Comparison of ENCODE assay signal across 10 cellular contexts in genomic region chr7:27193335-27194001, GRCh38. TPM values are rescaled to one million over a fixed set of nuclear protein-coding genes. Genes with fewer than 3 reads are reported as not detected.
DNase-seq lines count a peak whose midpoint lies in the region; ATAC-seq, FAIRE-seq and TF ChIP-seq lines count a peak whose summit lies in the region.
"Had no signal": no experiment of that assay in that cellular context is flagged by ENCODE, and none has a peak within 500 bp of the region (broad histone marks: within the 10 kb centered on the region; RNA-seq: fewer than 3 reads in every experiment).

No MANE protein-coding gene starts in this region.

- no peak for TF ChIP-seq CTCF in kidney (IDR thresholded peaks at IDR 0.05; ENCODE audit: borderline replicate concordance, extremely low read depth, insufficient read depth)

- peak overlapping the region; percentile 61 for H3K27ac Mint-ChIP-seq in T-helper 17 cell

- peak; percentile 80 for DNase-seq in ELR (ENCODE audit: low read depth)
- DNase-seq in T-helper 17 cell = no peak
- peak; percentile 44 for DNase-seq in kidney
- no peak for DNase-seq in small intestine
- DNase-seq in NCI-H524 (lab: John Stamatoyannopoulos, UW) = no peak
- DNase-seq in left ventricle myocardium superior = no peak

- H3K27ac ChIP-seq in kidney (ENCODE audit: low read depth in 2 of 2, low read length in 2 of 2) (no peak overlapping the region), small intestine (ENCODE audit: low read depth in 1 of 2, low read length in 1 of 2) (no peak overlapping the region)
- H3K27ac ChIP-seq: SK-N-MC had no signal

- peak overlapping the region in 1 of 2 donors; percentile 32 for H3K4me3 ChIP-seq in kidney (ENCODE audit: low read length in 2 of 2)
- H3K4me3 ChIP-seq in small intestine (ENCODE audit: low read depth in 1 of 2, low read length in 2 of 2) = peak overlapping the region; percentile 31 to 43
- H3K4me3 ChIP-seq: SK-N-MC had no signal

- H3K4me3 Mint-ChIP-seq in T-helper 17 cell = peak overlapping the region; percentile 57

- ATAC-seq in T-helper 17 cell = no peak
- no peak for ATAC-seq in HG03457 (IDR thresholded peaks at IDR 0.05; ENCODE audit: unreplicated experiment)
- ATAC-seq in HG03432 (IDR thresholded peaks at IDR 0.05; ENCODE audit: unreplicated experiment) = no peak
- ATAC-seq in left ventricle myocardium superior = no peak

- H3K36me3 ChIP-seq in kidney (ENCODE audit: control insufficient read depth in 1 of 2, insufficient read depth in 2 of 2, low read length in 2 of 2) (no peaks in the 10 kb centered on the region), small intestine (ENCODE audit: control insufficient read depth in 2 of 2, insufficient read depth in 2 of 2, low read length in 2 of 2) (no peaks in the 10 kb centered on the region)

- FAIRE-seq in kidney (lab: Jason Lieb, UNC) (no peak), small intestine (lab: Jason Lieb, UNC) (no peak)

- H3K27me3 ChIP-seq in small intestine (ENCODE audit: control insufficient read depth in 2 of 2, insufficient read depth in 2 of 2, low read length in 2 of 2) = peaks cover 14 to 59% of the 10 kb centered on the region in 2 donors

- no peak overlapping the region for H3K9ac ChIP-seq in kidney (ENCODE audit: low read length in 2 of 2)

- H3K9me3 ChIP-seq in T-helper 17 cell (ENCODE audit: control insufficient read depth, low read length, poor library complexity, severe bottlenecking) = no peaks in the 10 kb centered on the region
- no peaks in the 10 kb centered on the region for H3K9me3 ChIP-seq in kidney (ENCODE audit: control insufficient read depth in 1 of 2, low read length in 2 of 2)
- no peaks in the 10 kb centered on the region for H3K9me3 ChIP-seq in small intestine (ENCODE audit: control insufficient read depth, low read depth)

- WGBS in small intestine, 3 donors = 12 to 13% (median 13%) methylated on average over 29 of the region's 29 CpGs

- peaks cover 83% of the 10 kb centered on the region for H3K27me3 Mint-ChIP-seq in T-helper 17 cell

- intact Hi-C loops in kidney (cut with DNase I) (no loop called here), left ventricle myocardium superior (cut with micrococcal nuclease) (no loop called here)

- peaks cover 5% of the 10 kb centered on the region for H3K36me3 Mint-ChIP-seq in T-helper 17 cell (ENCODE audit: low read depth)

- no peaks in the 10 kb centered on the region for H3K4me1 ChIP-seq in kidney (ENCODE audit: control insufficient read depth in 1 of 2, insufficient read depth in 1 of 2, low read depth in 1 of 2, low read length in 2 of 2)
- H3K4me1 ChIP-seq in small intestine (ENCODE audit: control insufficient read depth in 2 of 2, insufficient read depth in 1 of 2, low read depth in 1 of 2, low read length in 1 of 2) = peaks cover 0 to 5% of the 10 kb centered on the region in 2 donors

- H3K4me1 Mint-ChIP-seq in T-helper 17 cell = peaks cover 21% of the 10 kb centered on the region

RNA-seq across cellular contexts. Expression of gene HOXA13, which starts 6.4 kb away (rescaled TPM):
- total RNA-seq in T-helper 17 cell = not detected
- 0.44 TPM for total RNA-seq in kidney
- polyA plus RNA-seq in kidney (ENCODE audit: insufficient read depth, low read depth, low replicate concordance) = 0.17 TPM
- not detected for polyA plus RNA-seq in small intestine
- not detected for total RNA-seq in left ventricle myocardium superior
- total RNA-seq: esophagus mucosa had no signal

RNA-seq across cellular contexts. Expression of gene HOXA11, which starts 8.4 kb away (rescaled TPM):
- total RNA-seq in T-helper 17 cell (not detected), kidney (5.2 TPM), left ventricle myocardium superior (not detected)
- polyA plus RNA-seq in kidney (ENCODE audit: insufficient read depth, low read depth, low replicate concordance) (5.5 TPM), small intestine (not detected)
- total RNA-seq: esophagus mucosa had no signal

RNA-seq across cellular contexts. Expression of gene HOXA10, which starts 19.3 kb away (rescaled TPM):
- total RNA-seq in T-helper 17 cell (not detected), kidney (16.3 TPM), left ventricle myocardium superior (not detected)
- polyA plus RNA-seq in kidney (ENCODE audit: insufficient read depth, low read depth, low replicate concordance) (17.9 TPM), small intestine (under 1 TPM in 1 of 3 donors, not detected in 2; 0.06 TPM)

RNA-seq across cellular contexts. Expression of gene HOXA9, which starts 28.1 kb away (rescaled TPM):
- total RNA-seq in T-helper 17 cell = not detected
- 36.8 TPM for total RNA-seq in kidney
- polyA plus RNA-seq in kidney (ENCODE audit: insufficient read depth, low read depth, low replicate concordance) = 36.7 TPM
- polyA plus RNA-seq in small intestine = under 1 TPM in 1 of 3 donors, not detected in 2; 0.28 TPM
- not detected for total RNA-seq in left ventricle myocardium superior

RNA-seq across cellular contexts. Expression of gene HOXA7, which starts 37.0 kb away (rescaled TPM):
- total RNA-seq in T-helper 17 cell (not detected), kidney (31.3 TPM), left ventricle myocardium superior (not detected)
- polyA plus RNA-seq in kidney (ENCODE audit: insufficient read depth, low read depth, low replicate concordance) (23.8 TPM), small intestine (1 to 10 TPM in 2 of 3 donors, not detected in 1; 1.1 to 1.9 TPM)

Comparison
In these comparisons a context has a peak if more than half of its experiments do, and no peak if none do; other contexts are left out.
1. DNase-seq: peak in ELR (single experiment) and kidney (single experiment); none in T-helper 17 cell (0 of 3), small intestine (single experiment), NCI-H524 (0 of 2) and left ventricle myocardium superior (single experiment).
2. RNA of gene HOXA10, which starts 19.3 kb away (total RNA-seq): 16.3 TPM in kidney (single experiment); not detected in T-helper 17 cell and not detected in left ventricle myocardium superior (single experiment); every median in the first group is over 10 times any median in the second.